In the genomic region with DNA sequence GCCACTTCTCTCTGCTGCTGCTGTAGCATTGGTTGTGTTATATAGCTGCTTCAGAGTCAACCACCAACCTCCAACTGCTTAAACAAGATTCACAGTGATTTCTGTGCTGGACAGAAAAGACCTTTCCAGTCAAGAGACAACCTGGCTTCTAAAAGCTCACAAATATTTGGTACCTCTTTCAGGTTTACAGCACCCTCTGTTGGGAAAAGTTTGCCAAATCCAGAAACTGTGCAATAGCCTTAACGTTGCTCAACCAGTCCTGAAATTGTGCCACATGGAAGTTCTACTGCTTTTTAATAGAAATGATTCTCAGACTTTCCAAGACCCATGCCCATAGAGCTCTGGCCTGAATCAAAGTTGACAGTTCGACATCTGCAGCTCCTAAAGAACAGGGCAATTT, we compare ENCODE assay signal across 12 cellular contexts.
DNase-seq lines count a peak whose midpoint lies in the region; ATAC-seq lines count a peak whose summit lies in the region.
"Had no signal": no experiment of that assay in that cellular context is flagged by ENCODE, and none has a peak within 500 bp of the region (broad histone marks: within the 10 kb centered on the region; RNA-seq: fewer than 3 reads in every experiment).

No MANE protein-coding gene starts in this region.

- DNase-seq in Daoy (ENCODE audit: low read depth) (peak; percentile 1), SK-N-DZ (ENCODE audit: low spot score) (peak; percentile 48), iris pigment epithelial cell (ENCODE audit: low read depth) (peak; percentile 11), NCI-H2107 (lab: John Stamatoyannopoulos, UW) (no peak)
- no peak for DNase-seq in stimulated activated CD4-positive, alpha-beta T cell treated with anti-CD3 and anti-CD28 coated beads, Interleukin-4, amount 100 ng/mL, for 4 hours
- DNase-seq: activated CD4-positive, alpha-beta T cell treated with anti-CD3 and anti-CD28 coated beads, Interleukin-2, amount 50 U/mL, for 1 hour; colonic mucosa; GDM1; left ventricle myocardium inferior had no signal

- ATAC-seq in HG03280 (IDR thresholded peaks at IDR 0.05; ENCODE audit: unreplicated experiment) (peak; percentile 32), HG02623 (IDR thresholded peaks at IDR 0.05; ENCODE audit: unreplicated experiment) (no peak), HG03045 (IDR thresholded peaks at IDR 0.05; ENCODE audit: unreplicated experiment) (no peak)

Comparison
In these comparisons a context has a peak if more than half of its experiments do, and no peak if none do; other contexts are left out.
1. DNase-seq: peak in Daoy (single experiment), SK-N-DZ (single experiment) and iris pigment epithelial cell (single experiment); none in stimulated activated CD4-positive, alpha-beta T cell treated with anti-CD3 and anti-CD28 coated beads, Interleukin-4, amount 100 ng/mL, for 4 hours (0 of 2) and NCI-H2107 (single experiment).